1 cellular context compared by ENCODE assay signal in the genomic region with DNA sequence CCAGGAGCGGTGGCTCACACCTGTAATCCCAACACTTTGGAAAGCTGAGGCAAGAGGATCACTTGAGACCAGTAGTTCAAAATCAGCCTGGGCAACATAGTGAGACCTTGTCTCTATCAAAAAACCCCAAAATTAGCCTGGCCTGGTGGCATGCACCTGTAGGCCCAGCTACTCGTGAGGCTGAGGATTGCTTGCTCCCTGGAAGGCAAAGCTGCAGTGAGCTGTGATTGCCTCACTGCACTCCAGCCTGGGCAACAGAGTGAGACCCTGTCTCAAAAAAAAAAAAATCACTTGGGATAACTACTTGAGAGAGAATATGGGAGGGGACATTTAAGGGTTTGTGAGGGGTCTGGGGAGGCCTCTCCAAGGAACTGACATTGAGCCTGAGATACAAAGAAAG.
TF ChIP-seq lines count a peak whose summit lies in the region.

No MANE protein-coding gene starts in this region.

TF ChIP-seq in GM23338, 12 proteins besides CTCF, POLR2A, EP300 and RAD21 (continued from another document):
- TF ChIP-seq, protein P1, sequence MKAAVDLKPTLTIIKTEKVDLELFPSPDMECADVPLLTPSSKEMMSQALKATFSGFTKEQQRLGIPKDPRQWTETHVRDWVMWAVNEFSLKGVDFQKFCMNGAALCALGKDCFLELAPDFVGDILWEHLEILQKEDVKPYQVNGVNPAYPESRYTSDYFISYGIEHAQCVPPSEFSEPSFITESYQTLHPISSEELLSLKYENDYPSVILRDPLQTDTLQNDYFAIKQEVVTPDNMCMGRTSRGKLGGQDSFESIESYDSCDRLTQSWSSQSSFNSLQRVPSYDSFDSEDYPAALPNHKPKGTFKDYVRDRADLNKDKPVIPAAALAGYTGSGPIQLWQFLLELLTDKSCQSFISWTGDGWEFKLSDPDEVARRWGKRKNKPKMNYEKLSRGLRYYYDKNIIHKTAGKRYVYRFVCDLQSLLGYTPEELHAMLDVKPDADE (IDR thresholded peaks at IDR 0.05): no peak
- TF ChIP-seq CREB1 (CRISPR knock-in tag; IDR thresholded peaks at IDR 0.05; ENCODE audit: low read depth) (no peak), ZNF331 (CRISPR knock-in tag; IDR thresholded peaks at IDR 0.05; ENCODE audit: low read depth) (no peak), POLR2AphosphoS5 (IDR thresholded peaks at IDR 0.05; ENCODE audit: low read depth) (no peak), EZH2phosphoT487 (IDR thresholded peaks at IDR 0.05; ENCODE audit: unreplicated experiment) (no peak), STAT1 (IDR thresholded peaks at IDR 0.05; ENCODE audit: unreplicated experiment) (no peak)
- TF ChIP-seq, protein P2, sequence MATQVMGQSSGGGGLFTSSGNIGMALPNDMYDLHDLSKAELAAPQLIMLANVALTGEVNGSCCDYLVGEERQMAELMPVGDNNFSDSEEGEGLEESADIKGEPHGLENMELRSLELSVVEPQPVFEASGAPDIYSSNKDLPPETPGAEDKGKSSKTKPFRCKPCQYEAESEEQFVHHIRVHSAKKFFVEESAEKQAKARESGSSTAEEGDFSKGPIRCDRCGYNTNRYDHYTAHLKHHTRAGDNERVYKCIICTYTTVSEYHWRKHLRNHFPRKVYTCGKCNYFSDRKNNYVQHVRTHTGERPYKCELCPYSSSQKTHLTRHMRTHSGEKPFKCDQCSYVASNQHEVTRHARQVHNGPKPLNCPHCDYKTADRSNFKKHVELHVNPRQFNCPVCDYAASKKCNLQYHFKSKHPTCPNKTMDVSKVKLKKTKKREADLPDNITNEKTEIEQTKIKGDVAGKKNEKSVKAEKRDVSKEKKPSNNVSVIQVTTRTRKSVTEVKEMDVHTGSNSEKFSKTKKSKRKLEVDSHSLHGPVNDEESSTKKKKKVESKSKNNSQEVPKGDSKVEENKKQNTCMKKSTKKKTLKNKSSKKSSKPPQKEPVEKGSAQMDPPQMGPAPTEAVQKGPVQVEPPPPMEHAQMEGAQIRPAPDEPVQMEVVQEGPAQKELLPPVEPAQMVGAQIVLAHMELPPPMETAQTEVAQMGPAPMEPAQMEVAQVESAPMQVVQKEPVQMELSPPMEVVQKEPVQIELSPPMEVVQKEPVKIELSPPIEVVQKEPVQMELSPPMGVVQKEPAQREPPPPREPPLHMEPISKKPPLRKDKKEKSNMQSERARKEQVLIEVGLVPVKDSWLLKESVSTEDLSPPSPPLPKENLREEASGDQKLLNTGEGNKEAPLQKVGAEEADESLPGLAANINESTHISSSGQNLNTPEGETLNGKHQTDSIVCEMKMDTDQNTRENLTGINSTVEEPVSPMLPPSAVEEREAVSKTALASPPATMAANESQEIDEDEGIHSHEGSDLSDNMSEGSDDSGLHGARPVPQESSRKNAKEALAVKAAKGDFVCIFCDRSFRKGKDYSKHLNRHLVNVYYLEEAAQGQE (IDR thresholded peaks at IDR 0.05; ENCODE audit: unreplicated experiment): no peak
- TF ChIP-seq, protein P3, sequence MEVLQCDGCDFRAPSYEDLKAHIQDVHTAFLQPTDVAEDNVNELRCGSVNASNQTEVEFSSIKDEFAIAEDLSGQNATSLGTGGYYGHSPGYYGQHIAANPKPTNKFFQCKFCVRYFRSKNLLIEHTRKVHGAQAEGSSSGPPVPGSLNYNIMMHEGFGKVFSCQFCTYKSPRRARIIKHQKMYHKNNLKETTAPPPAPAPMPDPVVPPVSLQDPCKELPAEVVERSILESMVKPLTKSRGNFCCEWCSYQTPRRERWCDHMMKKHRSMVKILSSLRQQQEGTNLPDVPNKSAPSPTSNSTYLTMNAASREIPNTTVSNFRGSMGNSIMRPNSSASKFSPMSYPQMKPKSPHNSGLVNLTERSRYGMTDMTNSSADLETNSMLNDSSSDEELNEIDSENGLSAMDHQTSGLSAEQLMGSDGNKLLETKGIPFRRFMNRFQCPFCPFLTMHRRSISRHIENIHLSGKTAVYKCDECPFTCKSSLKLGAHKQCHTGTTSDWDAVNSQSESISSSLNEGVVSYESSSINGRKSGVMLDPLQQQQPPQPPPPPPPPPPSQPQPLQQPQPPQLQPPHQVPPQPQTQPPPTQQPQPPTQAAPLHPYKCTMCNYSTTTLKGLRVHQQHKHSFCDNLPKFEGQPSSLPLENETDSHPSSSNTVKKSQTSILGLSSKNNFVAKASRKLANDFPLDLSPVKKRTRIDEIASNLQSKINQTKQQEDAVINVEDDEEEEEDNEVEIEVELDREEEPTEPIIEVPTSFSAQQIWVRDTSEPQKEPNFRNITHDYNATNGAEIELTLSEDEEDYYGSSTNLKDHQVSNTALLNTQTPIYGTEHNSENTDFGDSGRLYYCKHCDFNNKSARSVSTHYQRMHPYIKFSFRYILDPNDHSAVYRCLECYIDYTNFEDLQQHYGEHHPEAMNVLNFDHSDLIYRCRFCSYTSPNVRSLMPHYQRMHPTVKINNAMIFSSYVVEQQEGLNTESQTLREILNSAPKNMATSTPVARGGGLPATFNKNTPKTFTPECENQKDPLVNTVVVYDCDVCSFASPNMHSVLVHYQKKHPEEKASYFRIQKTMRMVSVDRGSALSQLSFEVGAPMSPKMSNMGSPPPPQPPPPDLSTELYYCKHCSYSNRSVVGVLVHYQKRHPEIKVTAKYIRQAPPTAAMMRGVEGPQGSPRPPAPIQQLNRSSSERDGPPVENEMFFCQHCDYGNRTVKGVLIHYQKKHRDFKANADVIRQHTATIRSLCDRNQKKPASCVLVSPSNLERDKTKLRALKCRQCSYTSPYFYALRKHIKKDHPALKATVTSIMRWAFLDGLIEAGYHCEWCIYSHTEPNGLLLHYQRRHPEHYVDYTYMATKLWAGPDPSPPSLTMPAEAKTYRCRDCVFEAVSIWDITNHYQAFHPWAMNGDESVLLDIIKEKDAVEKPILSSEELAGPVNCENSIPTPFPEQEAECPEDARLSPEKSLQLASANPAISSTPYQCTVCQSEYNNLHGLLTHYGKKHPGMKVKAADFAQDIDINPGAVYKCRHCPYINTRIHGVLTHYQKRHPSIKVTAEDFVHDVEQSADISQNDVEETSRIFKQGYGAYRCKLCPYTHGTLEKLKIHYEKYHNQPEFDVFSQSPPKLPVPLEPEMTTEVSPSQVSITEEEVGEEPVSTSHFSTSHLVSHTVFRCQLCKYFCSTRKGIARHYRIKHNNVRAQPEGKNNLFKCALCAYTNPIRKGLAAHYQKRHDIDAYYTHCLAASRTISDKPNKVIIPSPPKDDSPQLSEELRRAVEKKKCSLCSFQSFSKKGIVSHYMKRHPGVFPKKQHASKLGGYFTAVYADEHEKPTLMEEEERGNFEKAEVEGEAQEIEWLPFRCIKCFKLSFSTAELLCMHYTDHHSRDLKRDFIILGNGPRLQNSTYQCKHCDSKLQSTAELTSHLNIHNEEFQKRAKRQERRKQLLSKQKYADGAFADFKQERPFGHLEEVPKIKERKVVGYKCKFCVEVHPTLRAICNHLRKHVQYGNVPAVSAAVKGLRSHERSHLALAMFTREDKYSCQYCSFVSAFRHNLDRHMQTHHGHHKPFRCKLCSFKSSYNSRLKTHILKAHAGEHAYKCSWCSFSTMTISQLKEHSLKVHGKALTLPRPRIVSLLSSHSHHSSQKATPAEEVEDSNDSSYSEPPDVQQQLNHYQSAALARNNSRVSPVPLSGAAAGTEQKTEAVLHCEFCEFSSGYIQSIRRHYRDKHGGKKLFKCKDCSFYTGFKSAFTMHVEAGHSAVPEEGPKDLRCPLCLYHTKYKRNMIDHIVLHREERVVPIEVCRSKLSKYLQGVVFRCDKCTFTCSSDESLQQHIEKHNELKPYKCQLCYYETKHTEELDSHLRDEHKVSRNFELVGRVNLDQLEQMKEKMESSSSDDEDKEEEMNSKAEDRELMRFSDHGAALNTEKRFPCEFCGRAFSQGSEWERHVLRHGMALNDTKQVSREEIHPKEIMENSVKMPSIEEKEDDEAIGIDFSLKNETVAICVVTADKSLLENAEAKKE (CRISPR knock-in tag; IDR thresholded peaks at IDR 0.05): no peak
